29 cellular contexts compared by ENCODE assay signal in genomic region chr12:84341467-84342193, GRCh38.
"Had no signal": no experiment of that assay in that cellular context is flagged by ENCODE, and none has a peak within 500 bp of the region (broad histone marks: within the 10 kb centered on the region; RNA-seq: fewer than 3 reads in every experiment).

No MANE protein-coding gene starts in this region.

- H3K27me3 Mint-ChIP-seq: stimulated activated memory B cell treated with anti-CD40 and anti-IgM and Interleukin-4, amounts not matched to agents 10 μg/mL and 1 μg/mL and 100 μg/mL, for 72 hours; stimulated activated naive B cell treated with anti-CD40 and anti-IgM and Interleukin-4, amounts not matched to agents 10 μg/mL and 1 μg/mL and 100 μg/mL, for 72 hours; stimulated activated naive CD8-positive, alpha-beta T cell treated with anti-CD3 and anti-CD28 coated beads, Interleukin-15, amount 100 ng/mL, for 72 hours; stimulated activated naive CD8-positive, alpha-beta T cell treated with anti-CD3 and anti-CD28 coated beads, Interleukin-15, Interleukin-2, amounts not matched to agents 100 ng/mL and 50 ng/mL, for 24 hours; type B pancreatic cell had no signal

- H3K36me3 ChIP-seq: stomach, suprapubic skin, thoracic aorta, thyroid gland, tibial artery, tibial nerve, transverse colon, upper lobe of left lung, upper lobe of right lung, vagina had no signal

- ATAC-seq: stimulated activated effector memory CD8-positive, alpha-beta T cell treated with anti-CD3 and anti-CD28 coated beads, Interleukin-12 subunit alpha, Interleukin-12 subunit beta, amount 100 ng/mL, for 72 hours; stimulated activated memory B cell treated with anti-CD40 and anti-IgM and Interleukin-4, amounts not matched to agents 10 μg/mL and 1 μg/mL and 100 μg/mL, for 72 hours; stimulated activated naive B cell treated with anti-CD40 and anti-IgM and Interleukin-4, amounts not matched to agents 10 μg/mL and 1 μg/mL and 100 μg/mL, for 72 hours; stimulated activated naive CD8-positive, alpha-beta T cell treated with anti-CD3 and anti-CD28 coated beads, Interleukin-15, amount 100 ng/mL, for 72 hours; stimulated activated naive CD8-positive, alpha-beta T cell treated with anti-CD3 and anti-CD28 coated beads, Interleukin-15, Interleukin-2, amounts not matched to agents 100 U/mL and 50 U/mL, for 24 hours; upper lobe of right lung had no signal

- H3K4me3 Mint-ChIP-seq: stimulated activated effector memory CD8-positive, alpha-beta T cell treated with anti-CD3 and anti-CD28 coated beads, Interleukin-12 subunit alpha, Interleukin-12 subunit beta, amount 100 ng/mL, for 72 hours; stimulated activated memory B cell treated with anti-CD40 and anti-IgM and Interleukin-4, amounts not matched to agents 10 μg/mL and 1 μg/mL and 100 μg/mL, for 72 hours; stimulated activated naive B cell treated with anti-CD40 and anti-IgM and Interleukin-4, amounts not matched to agents 10 μg/mL and 1 μg/mL and 100 μg/mL, for 72 hours; stimulated activated naive CD8-positive, alpha-beta T cell treated with anti-CD3 and anti-CD28 coated beads, Interleukin-15, amount 100 ng/mL, for 72 hours; stimulated activated naive CD8-positive, alpha-beta T cell treated with anti-CD3 and anti-CD28 coated beads, Interleukin-15, Interleukin-2, amounts not matched to agents 100 ng/mL and 50 ng/mL, for 24 hours; type B pancreatic cell had no signal

- H3K9me3 ChIP-seq: suprapubic skin, testis, thoracic aorta, thyroid gland, tibial artery, transverse colon, upper lobe of left lung, uterus, vagina had no signal

- H3K36me3 Mint-ChIP-seq: stimulated activated effector memory CD8-positive, alpha-beta T cell treated with anti-CD3 and anti-CD28 coated beads, Interleukin-12 subunit alpha, Interleukin-12 subunit beta, amount 100 ng/mL, for 72 hours; stimulated activated memory B cell treated with anti-CD40 and anti-IgM and Interleukin-4, amounts not matched to agents 10 μg/mL and 1 μg/mL and 100 μg/mL, for 72 hours; stimulated activated naive B cell treated with anti-CD40 and anti-IgM and Interleukin-4, amounts not matched to agents 10 μg/mL and 1 μg/mL and 100 μg/mL, for 72 hours had no signal

- DNase-seq: stimulated activated CD4-positive, alpha-beta T cell treated with anti-CD3 and anti-CD28 coated beads, Interleukin-2, amount 100 ng/mL, for 48 hours; stimulated activated CD4-positive, alpha-beta T cell treated with anti-CD3 and anti-CD28 coated beads, Interleukin-4, amount 100 ng/mL, for 1 hour; stimulated activated CD4-positive, alpha-beta T cell treated with anti-CD3 and anti-CD28 coated beads, Interleukin-4, amount 100 ng/mL, for 24 hours; stimulated activated CD4-positive, alpha-beta T cell treated with anti-CD3 and anti-CD28 coated beads, Interleukin-4, amount 100 ng/mL, for 4 hours; stimulated activated CD8-positive, alpha-beta memory T cell treated with anti-CD3 and anti-CD28 coated beads, Interleukin-4, amount 100 ng/mL, for 48 hours; stimulated activated naive B cell treated with anti-CD40 and anti-IgM and Interleukin-4, amounts not matched to agents 10 μg/mL and 1 μg/mL and 100 μg/mL, for 72 hours; stimulated activated naive CD4-positive, alpha-beta T cell; stimulated activated naive CD4-positive, alpha-beta T cell treated with Interleukin-2 at 50 U/mL for 16 hours; stimulated activated naive CD8-positive, alpha-beta T cell treated with anti-CD3 and anti-CD28 coated beads, Interleukin-15, amount 100 ng/mL, for 72 hours; stimulated activated naive CD8-positive, alpha-beta T cell treated with anti-CD3 and anti-CD28 coated beads, Interleukin-15, Interleukin-2, amounts not matched to agents 100 U/mL and 50 U/mL, for 24 hours; stomach; substantia nigra; testis; thyroid gland; tibial artery; transverse colon; trophoblast cell; upper lobe of left lung; upper lobe of right lung; uterus had no signal

- H3K27ac Mint-ChIP-seq: stimulated activated effector memory CD8-positive, alpha-beta T cell treated with anti-CD3 and anti-CD28 coated beads, Interleukin-12 subunit alpha, Interleukin-12 subunit beta, amount 100 ng/mL, for 72 hours; stimulated activated memory B cell treated with anti-CD40 and anti-IgM and Interleukin-4, amounts not matched to agents 10 μg/mL and 1 μg/mL and 100 μg/mL, for 72 hours; stimulated activated naive B cell treated with anti-CD40 and anti-IgM and Interleukin-4, amounts not matched to agents 10 μg/mL and 1 μg/mL and 100 μg/mL, for 72 hours; stimulated activated naive CD8-positive, alpha-beta T cell treated with anti-CD3 and anti-CD28 coated beads, Interleukin-15, amount 100 ng/mL, for 72 hours; stimulated activated naive CD8-positive, alpha-beta T cell treated with anti-CD3 and anti-CD28 coated beads, Interleukin-15, Interleukin-2, amounts not matched to agents 100 ng/mL and 50 ng/mL, for 24 hours; type B pancreatic cell had no signal

- H3K4me1 ChIP-seq: stomach, suprapubic skin, testis, thyroid gland, tibial artery, tibial nerve, transverse colon, upper lobe of left lung, upper lobe of right lung, uterus, vagina had no signal

- H3K4me3 ChIP-seq: stomach, suprapubic skin, testis, thoracic aorta, thyroid gland, tibial artery, tibial nerve, transverse colon, upper lobe of left lung, upper lobe of right lung, uterus, vagina had no signal

- H3K4me1 Mint-ChIP-seq: stimulated activated effector memory CD8-positive, alpha-beta T cell treated with anti-CD3 and anti-CD28 coated beads, Interleukin-12 subunit alpha, Interleukin-12 subunit beta, amount 100 ng/mL, for 72 hours; stimulated activated memory B cell treated with anti-CD40 and anti-IgM and Interleukin-4, amounts not matched to agents 10 μg/mL and 1 μg/mL and 100 μg/mL, for 72 hours; stimulated activated naive B cell treated with anti-CD40 and anti-IgM and Interleukin-4, amounts not matched to agents 10 μg/mL and 1 μg/mL and 100 μg/mL, for 72 hours; stimulated activated naive CD8-positive, alpha-beta T cell treated with anti-CD3 and anti-CD28 coated beads, Interleukin-15, amount 100 ng/mL, for 72 hours had no signal

- FAIRE-seq: urothelium cell line had no signal

- H3K27me3 ChIP-seq: stomach, suprapubic skin, testis, thyroid gland, tibial artery, tibial nerve, transverse colon, upper lobe of left lung, upper lobe of right lung, uterus, vagina had no signal

- H3K27ac ChIP-seq: stomach, suprapubic skin, testis, thoracic aorta, thyroid gland, tibial artery, tibial nerve, transverse colon, upper lobe of left lung, upper lobe of right lung, uterus, vagina had no signal
